8 cellular contexts compared by ENCODE assay signal in the genomic region with DNA sequence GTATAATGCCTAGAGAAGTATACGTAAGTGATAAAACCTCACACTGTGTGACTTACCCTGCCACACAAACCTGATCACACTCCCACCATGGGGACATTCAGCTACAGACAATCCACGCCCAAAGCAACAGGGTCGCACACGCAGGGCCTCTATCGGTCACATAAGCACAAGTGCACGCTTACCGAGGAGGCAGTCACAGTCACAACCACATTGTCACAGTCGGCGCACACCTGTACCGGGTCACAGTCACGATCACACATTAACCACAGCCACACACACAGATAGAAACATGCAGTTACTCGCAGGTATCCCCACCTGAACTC. TPM values are rescaled to one million over a fixed set of nuclear protein-coding genes. Genes with fewer than 3 reads are reported as not detected.
DNase-seq lines count a peak whose midpoint lies in the region; ATAC-seq and TF ChIP-seq lines count a peak whose summit lies in the region.

No MANE protein-coding gene starts in this region.

- no peaks in the 10 kb centered on the region for H3K36me3 ChIP-seq in adrenal gland (replicated peaks in 1 of 2)
- H3K36me3 ChIP-seq in iPS-18a (ENCODE audit: control insufficient read depth, low read depth, low read length): no peaks in the 10 kb centered on the region

- DNase-seq in stimulated activated CD8-positive, alpha-beta memory T cell treated with anti-CD3 and anti-CD28 coated beads, Interleukin-12 subunit alpha, Interleukin-12 subunit beta, amount 100 ng/mL, for 1 hour (ENCODE audit: low read depth): peak; percentile 12
- DNase-seq in stimulated activated CD8-positive, alpha-beta memory T cell treated with anti-CD3 and anti-CD28 coated beads, Interleukin-4, amount 100 ng/mL, for 48 hours: no peak
- DNase-seq in NOMO-1 (lab: John Stamatoyannopoulos, UW; ENCODE audit: unreplicated experiment in 2 of 2): peak; percentile 29 to 37
- DNase-seq in adrenal gland: peak in 3 of 7 donors; percentile 35 to 69 (median 41)
- DNase-seq in stimulated activated CD4-positive, alpha-beta T cell treated with anti-CD3 and anti-CD28 coated beads, Interleukin-2, amount 100 ng/mL, for 4 hours (ENCODE audit: low read depth): peak; percentile 26

- H3K4me1 ChIP-seq in adrenal gland (replicated peaks in 1 of 2) (peaks cover 0 to 10% of the 10 kb centered on the region in 2 donors), iPS-18a (ENCODE audit: control insufficient read depth, low read depth, low read length) (no peaks in the 10 kb centered on the region)

- H3K9me3 ChIP-seq in adrenal gland (replicated peaks in 1 of 3) (no peaks in the 10 kb centered on the region), iPS-18a (ENCODE audit: control insufficient read depth, low read depth, low read length) (peaks cover 5% of the 10 kb centered on the region)

- intact Hi-C loops in adrenal gland (cut with DNase I): loop anchor here in 1 of 2 donors (10.0 kb wide), 1 partner anchor 284 kb away; no protein-coding TSS in a partner anchor

- no peak for TF ChIP-seq POLR2A in adrenal gland (IDR thresholded peaks at IDR 0.05)

- peak overlapping the region; percentile 89 for H3K9ac ChIP-seq in iPS-18a (ENCODE audit: low read length)

- peak overlapping the region; percentile 83 to 98 (median 96) for H3K27ac ChIP-seq in adrenal gland
- peak overlapping the region; percentile 71 for H3K27ac ChIP-seq in iPS-18a (ENCODE audit: low read length)

- H3K27me3 ChIP-seq in adrenal gland (no peaks in the 10 kb centered on the region), iPS-18a (ENCODE audit: control insufficient read depth, insufficient read depth, low read length) (no peaks in the 10 kb centered on the region)

- H3K4me3 ChIP-seq in adrenal gland (peak overlapping the region; percentile 30 to 89 (median 76)), iPS-18a (ENCODE audit: low read length) (peak overlapping the region; percentile 96)

- peak in 1 of 6 experiments; percentile 9 for TF ChIP-seq CTCF in adrenal gland (IDR thresholded peaks at IDR 0.05)

- ATAC-seq in HG02970 (IDR thresholded peaks at IDR 0.05; ENCODE audit: low FRiP score, unreplicated experiment) (peak; percentile 19), GM18861 (IDR thresholded peaks at IDR 0.05; ENCODE audit: unreplicated experiment) (no peak)

- WGBS in adrenal gland, 4 donors: 0 to 4% (median 1%) methylated on average over 5 to 12 of the region's 12 CpGs

RNA-seq across cellular contexts. Expression of a gene that starts 0.6 kb away (rescaled TPM):
- total RNA-seq in adrenal gland: 10 to 100 TPM in 6 of 8 donors, 1 to 10 TPM in 2; 7.4 to 20.9 (median 12.6) TPM
- polyA plus RNA-seq in adrenal gland: 10 to 100 TPM in 2 of 3 donors, 1 to 10 TPM in 1; 9.5 to 12.3 (median 10.6) TPM

RNA-seq across cellular contexts. Expression of a gene that starts 39.3 kb away (rescaled TPM):
- total RNA-seq in adrenal gland: 10 to 100 TPM in 6 of 8 donors, 1 to 10 TPM in 2; 9.4 to 16.0 (median 11.8) TPM
- 10 to 100 TPM in 1 of 3 donors, 1 to 10 TPM in 2; 2.2 to 16.5 (median 3.2) TPM for polyA plus RNA-seq in adrenal gland
